ENCODE assay signal across 8 cellular contexts in genomic region chrX:54921427-54922021, GRCh38.
DNase-seq lines count a peak whose midpoint lies in the region; ATAC-seq and TF ChIP-seq lines count a peak whose summit lies in the region.

No MANE protein-coding gene starts in this region.

- H3K27ac ChIP-seq in muscle layer of colon (ENCODE audit: low read depth, low read length) = peak overlapping the region; percentile 34

- TF ChIP-seq POLR2A in erythroblast (IDR thresholded peaks at IDR 0.05; ENCODE audit: low read length) = no peak

- DNase-seq in AG09319 (ENCODE audit: extremely low read depth, low read depth) (peak; percentile 62), NCI-H345 treated with DMSO at 0.1 percent for 48 hours (lab: John Stamatoyannopoulos, UW; ENCODE audit: unreplicated experiment) (peak; percentile 59), activated T-cell treated with anti-CD3 and anti-CD28 coated beads for 1 hour (ENCODE audit: low read depth) (peak; percentile 39), erythroblast (lab: John Stamatoyannopoulos, UW) (peak; percentile 55 to 61), SW 1271 (lab: John Stamatoyannopoulos, UW) (no peak)
- peak; percentile 2 to 11 for DNase-seq in stimulated activated CD8-positive, alpha-beta memory T cell treated with anti-CD3 and anti-CD28 coated beads, Interleukin-7, amount 100 ng/mL, for 1 hour (ENCODE audit: low read depth in 2 of 2)

- peak overlapping the region; percentile 50 for H3K9ac ChIP-seq in muscle layer of colon (ENCODE audit: low read length)

- peak overlapping the region; percentile 50 to 63 for H3K4me3 ChIP-seq in muscle layer of colon (ENCODE audit: low read depth in 1 of 2, low read length in 2 of 2)

- peak; percentile 64 for ATAC-seq in GM21423 (IDR thresholded peaks at IDR 0.05; ENCODE audit: unreplicated experiment)

- no peaks in the 10 kb centered on the region for H3K36me3 ChIP-seq in muscle layer of colon (ENCODE audit: insufficient read depth, low read length)

- no peaks in the 10 kb centered on the region for H3K4me1 ChIP-seq in muscle layer of colon (ENCODE audit: insufficient read depth, low read length)

- TF ChIP-seq CTCF in AG09319 (IDR thresholded peaks at IDR 0.05; ENCODE audit: low read depth, low read length) = no peak

- no peaks in the 10 kb centered on the region for H3K9me3 ChIP-seq in muscle layer of colon (ENCODE audit: low read length)

- peaks cover 0 to 9% of the 10 kb centered on the region in 2 donors for H3K27me3 ChIP-seq in muscle layer of colon (ENCODE audit: control insufficient read depth in 1 of 2, insufficient read depth in 2 of 2, low read length in 2 of 2)

Comparison
In these comparisons a context has a peak if more than half of its experiments do, and no peak if none do; other contexts are left out.
1. DNase-seq: peak in AG09319 (single experiment), NCI-H345 treated with DMSO at 0.1 percent for 48 hours (single experiment), activated T-cell treated with anti-CD3 and anti-CD28 coated beads for 1 hour (single experiment), erythroblast (2 of 2) and stimulated activated CD8-positive, alpha-beta memory T cell treated with anti-CD3 and anti-CD28 coated beads, Interleukin-7, amount 100 ng/mL, for 1 hour (2 of 2); none in SW 1271 (0 of 2).